In the genomic region with DNA sequence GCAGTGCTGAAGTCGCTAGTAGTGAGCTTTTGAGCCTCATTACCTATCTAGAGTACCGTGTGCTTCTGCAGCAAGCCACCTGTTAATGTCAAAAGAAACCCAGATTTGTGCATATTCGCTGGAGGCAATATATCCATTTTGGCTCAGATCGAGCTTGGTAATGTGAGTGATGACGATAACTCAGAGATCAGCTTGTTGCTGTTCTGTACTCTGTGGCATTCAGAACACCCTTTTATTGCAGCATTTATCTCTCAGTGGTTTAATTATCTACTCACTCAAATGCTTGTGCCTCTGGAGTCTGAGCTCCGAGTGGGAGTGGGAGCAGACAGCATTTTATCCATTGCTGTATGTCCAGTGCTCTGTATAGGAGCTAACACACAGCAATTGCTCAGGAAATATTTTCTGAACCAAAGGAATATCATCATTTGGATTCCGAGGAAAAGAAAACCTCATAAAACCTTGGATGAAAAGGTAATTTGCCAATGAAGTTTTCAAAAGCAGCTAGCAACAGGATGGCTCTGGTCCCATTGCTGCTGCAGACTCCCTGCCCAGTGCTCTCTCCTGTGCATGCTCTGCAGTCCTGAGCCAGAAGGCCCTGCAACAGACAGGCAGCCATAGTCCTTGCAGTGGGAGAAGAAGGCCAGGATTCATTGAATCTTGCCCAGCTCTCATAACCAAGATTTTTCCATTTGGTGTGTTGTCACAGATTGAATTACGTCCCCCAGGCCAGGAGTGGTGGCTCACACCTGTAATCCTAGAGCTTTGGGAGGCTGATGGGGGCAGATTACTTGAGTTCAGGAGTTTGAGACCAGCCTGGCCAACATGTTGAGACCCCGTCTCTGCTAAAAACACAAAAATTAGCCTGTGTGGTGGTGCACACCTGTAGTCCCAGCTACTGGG, we compare ENCODE assay signal across 18 cellular contexts.
"Had no signal": no experiment of that assay in that cellular context is flagged by ENCODE, and none has a peak within 500 bp of the region (broad histone marks: within the 10 kb centered on the region; RNA-seq: fewer than 3 reads in every experiment).

No MANE protein-coding gene starts in this region.

- H3K27me3 ChIP-seq: gastroesophageal sphincter, tibial nerve, uterus had no signal

- H3K27ac ChIP-seq: gastroesophageal sphincter, lower lobe of right lung, psoas muscle, tibial nerve, uterus had no signal

- ATAC-seq: activated CD4-positive, alpha-beta T cell treated with anti-CD3 and anti-CD28 coated beads for 36 hours; activated T-helper 17 cell treated with anti-CD3 and anti-CD28 coated beads, Interleukin-2, amount 50 U/mL, for 72 hours; gastroesophageal sphincter; left cardiac atrium; lower lobe of right lung; psoas muscle; right cardiac atrium had no signal

- H3K9me3 ChIP-seq: lower lobe of right lung, psoas muscle, tibial nerve, uterus had no signal

- H3K36me3 ChIP-seq: gastroesophageal sphincter, lower lobe of right lung, tibial nerve, uterus had no signal

- H3K4me1 ChIP-seq: gastroesophageal sphincter, lower lobe of right lung, psoas muscle, uterus had no signal

- DNase-seq: activated CD4-positive, alpha-beta memory T cell treated with anti-CD3 and anti-CD28 coated beads, Interleukin-2, amount 10 ng/mL, durations not matched to agents 7 days and 5 days; activated CD4-positive, alpha-beta T cell treated with anti-CD3 and anti-CD28 coated beads for 36 hours; activated naive CD4-positive, alpha-beta T cell treated with Interleukin-2 at 50 U/mL for 16 hours; activated naive CD8-positive, alpha-beta T cell treated with anti-CD3 and anti-CD28 coated beads, Interleukin-2, amount 10 ng/mL, durations not matched to agents 7 days and 5 days; activated T-cell treated with anti-CD3 and anti-CD28 coated beads, Interleukin-2, amount 50 U/mL, for 1 hour; amygdala; caudate nucleus; left cardiac atrium; lower lobe of right lung; occipital lobe; psoas muscle; right cardiac atrium; stimulated activated CD4-positive, alpha-beta T cell treated with anti-CD3 and anti-CD28 coated beads, Interleukin-15, amount 100 ng/mL, for 24 hours; stimulated activated CD4-positive, alpha-beta T cell treated with anti-CD3 and anti-CD28 coated beads, Interleukin-2, amount 100 ng/mL, for 48 hours; uterus had no signal

- H3K4me3 ChIP-seq: gastroesophageal sphincter, lower lobe of right lung, psoas muscle, tibial nerve, uterus had no signal
